21 cellular contexts compared by ENCODE assay signal in the genomic region with DNA sequence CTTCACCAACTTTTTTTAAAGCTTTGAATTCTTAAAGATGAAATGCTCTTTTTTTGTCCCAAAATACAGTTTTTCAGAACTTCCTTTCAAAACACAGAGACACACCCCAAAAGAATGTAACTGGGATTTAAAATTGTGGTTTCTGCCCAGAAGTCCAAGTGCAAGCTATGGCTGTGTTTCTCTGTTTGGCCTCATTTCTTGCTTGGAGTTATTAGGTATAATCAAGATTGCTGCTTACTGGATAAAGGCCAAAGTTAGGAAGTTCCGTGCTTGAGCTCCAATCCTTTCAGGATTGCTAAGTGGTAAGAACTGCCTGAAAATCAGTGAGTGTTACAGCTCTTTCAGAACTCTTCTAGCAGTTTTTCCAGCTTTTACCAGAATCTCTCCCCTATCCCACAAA. TPM values are rescaled to one million over a fixed set of nuclear protein-coding genes. Genes with fewer than 3 reads are reported as not detected.
DNase-seq lines count a peak whose midpoint lies in the region; ATAC-seq and TF ChIP-seq lines count a peak whose summit lies in the region.
"Had no signal": no experiment of that assay in that cellular context is flagged by ENCODE, and none has a peak within 500 bp of the region (broad histone marks: within the 10 kb centered on the region; RNA-seq: fewer than 3 reads in every experiment).

No MANE protein-coding gene starts in this region.

- no peak overlapping the region for H2BK12ac ChIP-seq in mesenchymal stem cell (ENCODE audit: low read length in 2 of 2)

- ATAC-seq in GM21526 (IDR thresholded peaks at IDR 0.05; ENCODE audit: low FRiP score, unreplicated experiment), result no peak
- ATAC-seq: body of pancreas; naive thymus-derived CD8-positive, alpha-beta T cell had no signal

- no peak overlapping the region for H3K4ac ChIP-seq in mesenchymal stem cell (ENCODE audit: low read depth in 1 of 2, low read length in 2 of 2)

- H3K36me3 ChIP-seq in mammary epithelial cell (ENCODE audit: insufficient read depth, low read length) (no peaks in the 10 kb centered on the region), mesenchymal stem cell (ENCODE audit: control insufficient read depth in 1 of 2, insufficient read depth in 2 of 2, low read depth in 1 of 2, low read length in 2 of 2) (no peaks in the 10 kb centered on the region)

- no peak overlapping the region for H4K8ac ChIP-seq in mesenchymal stem cell (ENCODE audit: low read length)

- H3K79me2 ChIP-seq in mammary epithelial cell (ENCODE audit: insufficient read depth, low read length), result peaks cover 5% of the 10 kb centered on the region

- no peaks in the 10 kb centered on the region for H4K20me1 ChIP-seq in mammary epithelial cell (ENCODE audit: insufficient read depth, low read length)

- in situ Hi-C loops in mammary epithelial cell (cut with MboI; ENCODE audit: low sequenced_read_pairs in 2 of 2), result no loop called here

- H2BK15ac ChIP-seq in mesenchymal stem cell (ENCODE audit: low read depth, poor library complexity, severe bottlenecking), result no peak overlapping the region

- peak; percentile 27 for DNase-seq in H4 (ENCODE audit: low spot score)
- no peak for DNase-seq in mammary epithelial cell
- DNase-seq in mesenchymal stem cell, result no peak
- peak; percentile 23 for DNase-seq in stromal cell of bone marrow (ENCODE audit: low read depth)
- DNase-seq in DMS 273 treated with DMSO at 0.1 percent for 48 hours (lab: John Stamatoyannopoulos, UW), result no peak
- no peak for DNase-seq in RKO (ENCODE audit: low spot score)
- DNase-seq: activated CD4-positive, alpha-beta T cell treated with anti-CD3 and anti-CD28 coated beads, Interleukin-2, amount 10 ng/mL, durations not matched to agents 24 days and 14 days; activated effector memory CD4-positive, alpha-beta T cell treated with anti-CD3 and anti-CD28 coated beads, Interleukin-2, amount 50 U/mL, for 16 hours; activated naive CD8-positive, alpha-beta T cell treated with anti-CD3 and anti-CD28 coated beads, Interleukin-2, amount 10 ng/mL, durations not matched to agents 7 days and 5 days; activated T-cell treated with anti-CD3 and anti-CD28 coated beads, Interleukin-2, amount 50 U/mL, for 1 hour; foreskin melanocyte; naive thymus-derived CD8-positive, alpha-beta T cell; NCI-H2171 treated with DMSO at 0.1 percent for 48 hours; NCI-H524; NK-92 treated with Interleukin-12 subunit alpha and Interleukin-12 subunit beta, amount 100 ng/mL, for 24 hours; SW 1271; T1000; trophoblast cell had no signal

- H3K9me3 ChIP-seq in mammary epithelial cell (replicated peaks; ENCODE audit: insufficient read depth, low read length) (no peaks in the 10 kb centered on the region), mesenchymal stem cell (ENCODE audit: control insufficient read depth, low read length) (no peaks in the 10 kb centered on the region)
- H3K9me3 ChIP-seq: body of pancreas had no signal

- H3K27me3 ChIP-seq in mammary epithelial cell (ENCODE audit: insufficient read depth, low read length), result no peaks in the 10 kb centered on the region
- peaks cover 0 to 65% of the 10 kb centered on the region in 2 experiments for H3K27me3 ChIP-seq in mesenchymal stem cell (ENCODE audit: control insufficient read depth in 1 of 2, insufficient read depth in 1 of 2, low read length in 2 of 2)
- H3K27me3 ChIP-seq: body of pancreas had no signal

- H3K9ac ChIP-seq in mammary epithelial cell (ENCODE audit: insufficient read depth, low read length) (no peak overlapping the region), mesenchymal stem cell (ENCODE audit: low read length) (peak overlapping the region; percentile 8)

- H4K91ac ChIP-seq in mesenchymal stem cell (ENCODE audit: low read length), result no peak overlapping the region

- dilution Hi-C loops in mammary epithelial cell (cut with HindIII; ENCODE audit: low sequenced_read_pairs), result loop anchor here (5.0 kb wide), 1 partner anchor 60 kb away; no protein-coding TSS in a partner anchor

- H3K4me3 ChIP-seq in mammary epithelial cell (replicated peaks in 1 of 3; ENCODE audit: insufficient read depth in 1 of 3, low read depth in 2 of 3, low read length in 3 of 3) (no peak overlapping the region), mesenchymal stem cell (ENCODE audit: insufficient read depth in 1 of 2, low read depth in 1 of 2, low read length in 2 of 2) (peak overlapping the region in 1 of 2 experiments; percentile 26)
- H3K4me3 ChIP-seq: body of pancreas had no signal

- H2AK5ac ChIP-seq in mesenchymal stem cell (ENCODE audit: low read length, severe bottlenecking), result no peak overlapping the region

- CTCF ChIA-PET in mammary epithelial cell (lab: Charles Lee; ENCODE audit: low non-redundant PET), result no interaction called here

- H3K79me1 ChIP-seq in mesenchymal stem cell (replicated peaks; ENCODE audit: low read length, poor library complexity, severe bottlenecking), result no peaks in the 10 kb centered on the region

- no peak overlapping the region for H3K18ac ChIP-seq in mesenchymal stem cell (ENCODE audit: low read depth in 1 of 2, low read length in 2 of 2)

- H3K27ac ChIP-seq in mammary epithelial cell (ENCODE audit: insufficient read depth, low read depth, low read length) (peak overlapping the region; percentile 82), mesenchymal stem cell (ENCODE audit: low read length, poor library complexity, severe bottlenecking) (no peak overlapping the region)
- H3K27ac ChIP-seq: body of pancreas had no signal

- no peak overlapping the region for H3K14ac ChIP-seq in mesenchymal stem cell (ENCODE audit: low read length in 2 of 2)

- BruUV-seq in mammary epithelial cell (replicated peaks; lab: Mats Ljungman, UMichigan), result no TSS peak

- H3K4me2 ChIP-seq in mammary epithelial cell (ENCODE audit: insufficient read depth, low read depth, low read length), result peak overlapping the region; percentile 47
- no peak overlapping the region for H3K4me2 ChIP-seq in mesenchymal stem cell (ENCODE audit: low read length, poor library complexity, severe bottlenecking)

- no peak overlapping the region for H3K23ac ChIP-seq in mesenchymal stem cell (ENCODE audit: low read length in 2 of 2)

- H2BK5ac ChIP-seq in mesenchymal stem cell (ENCODE audit: low read depth, low read length, poor library complexity, severe bottlenecking), result no peak overlapping the region

- H3K4me1 ChIP-seq in mammary epithelial cell (ENCODE audit: insufficient read depth, low read length) (peaks cover 41% of the 10 kb centered on the region), mesenchymal stem cell (ENCODE audit: control insufficient read depth, insufficient read depth, low read depth, low read length) (no peaks in the 10 kb centered on the region)
- H3K4me1 ChIP-seq: body of pancreas had no signal

- no peak for TF ChIP-seq CTCF in mammary epithelial cell (conservative IDR thresholded peaks at IDR 0.05 in 1 of 2, IDR thresholded peaks at IDR 0.05 in 1 of 2; ENCODE audit: extremely low read depth in 1 of 2, insufficient read depth in 1 of 2, low read depth in 1 of 2, low read length in 2 of 2)

- intact Hi-C loops in mammary epithelial cell (cut with micrococcal nuclease), result no loop called here

- H2AFZ ChIP-seq in mammary epithelial cell (ENCODE audit: low read depth, low read length) (peak overlapping the region; percentile 75), mesenchymal stem cell (ENCODE audit: low read depth, low read length) (no peak overlapping the region)

- 25% methylated on average over 1 of the region's 1 CpG for WGBS in mammary epithelial cell (ENCODE audit: low coverage, missing lambda C conversion rate)
- WGBS in mesenchymal stem cell, result 100% methylated on average over 1 of the region's 1 CpG

- H2BK120ac ChIP-seq in mesenchymal stem cell (ENCODE audit: low read depth, low read length), result no peak overlapping the region

RNA-seq across cellular contexts. Expression of a gene that starts 16.9 kb away (rescaled TPM):
- total RNA-seq in H4 (2014; rRNA removed; shearing (Covaris generic)), result 1.0 and 1.1 TPM in 2 replicates
- 1 to 10 TPM; 3.4 to 4.2 TPM for total RNA-seq in mammary epithelial cell
- polyA plus RNA-seq in mammary epithelial cell, result 2.4 TPM
- polyA minus RNA-seq in mammary epithelial cell, result 5.3 TPM
- polyA plus RNA-seq in mesenchymal stem cell (2013, experiment 1 of 2), result 0.11 TPM
- polyA plus RNA-seq in mesenchymal stem cell (2013, experiment 2 of 2), result 0.11 TPM
- total RNA-seq: activated naive CD8-positive, alpha-beta T cell treated with anti-CD3 and anti-CD28 coated beads, Interleukin-2, amount 10 ng/mL, durations not matched to agents 7 days and 5 days; naive thymus-derived CD8-positive, alpha-beta T cell had no signal
- polyA plus RNA-seq: AG04450; naive thymus-derived CD8-positive, alpha-beta T cell had no signal

Comparison
In these comparisons a context has a peak if more than half of its experiments do, and no peak if none do; other contexts are left out.
1. DNase-seq: peak in H4 (single experiment) and stromal cell of bone marrow (single experiment); none in mammary epithelial cell (single experiment), mesenchymal stem cell (single experiment), DMS 273 treated with DMSO at 0.1 percent for 48 hours (single experiment) and RKO (single experiment).